ENCODE assay signal across 8 cellular contexts in genomic region chr5:177474094-177474493, GRCh38. TPM values are rescaled to one million over a fixed set of nuclear protein-coding genes. Genes with fewer than 3 reads are reported as not detected.
DNase-seq lines count a peak whose midpoint lies in the region; ATAC-seq and TF ChIP-seq lines count a peak whose summit lies in the region.

No MANE protein-coding gene starts in this region.

- H3K36me3 ChIP-seq in CD4-positive, CD25-positive, alpha-beta regulatory T cell (ENCODE audit: control insufficient read depth, insufficient read depth, low read length): no peaks in the 10 kb centered on the region
- H3K36me3 ChIP-seq in HUES64 (ENCODE audit: insufficient read depth, low read length) (peaks cover 28% of the 10 kb centered on the region), neuron (ENCODE audit: insufficient read depth, low read length) (peaks cover 16% of the 10 kb centered on the region)

- peaks cover 6% of the 10 kb centered on the region for H3K27me3 ChIP-seq in CD4-positive, CD25-positive, alpha-beta regulatory T cell (ENCODE audit: control insufficient read depth, insufficient read depth, low read length)
- H3K27me3 ChIP-seq in HUES64 (ENCODE audit: insufficient read depth, low read length): no peaks in the 10 kb centered on the region
- no peaks in the 10 kb centered on the region for H3K27me3 ChIP-seq in neuron (ENCODE audit: insufficient read depth, low read length)

- peaks cover 0 to 37% (median 5%) of the 10 kb centered on the region in 4 donors for H3K4me1 Mint-ChIP-seq in CD4-positive, CD25-positive, alpha-beta regulatory T cell

- no peak overlapping the region for H3K4me3 ChIP-seq in CD4-positive, CD25-positive, alpha-beta regulatory T cell (ENCODE audit: low read depth, low read length)
- H3K4me3 ChIP-seq in HUES64 (ENCODE audit: low read length) (peak overlapping the region; percentile 34), neuron (ENCODE audit: low read length) (peak overlapping the region; percentile 19)

- no peak overlapping the region for H3K27ac ChIP-seq in CD4-positive, CD25-positive, alpha-beta regulatory T cell (ENCODE audit: insufficient read depth, low read length, poor library complexity, severe bottlenecking)
- no peak overlapping the region for H3K27ac ChIP-seq in HUES64 (ENCODE audit: low read depth, low read length)
- peak overlapping the region; percentile 15 for H3K27ac ChIP-seq in cingulate gyrus (ENCODE audit: low read depth, low read length)

- peaks cover 10% of the 10 kb centered on the region for H3K4me1 ChIP-seq in CD4-positive, CD25-positive, alpha-beta regulatory T cell (ENCODE audit: control insufficient read depth, insufficient read depth, low read length, poor library complexity, severe bottlenecking)
- H3K4me1 ChIP-seq in HUES64 (ENCODE audit: insufficient read depth, low read length) (peaks cover 40% of the 10 kb centered on the region), neuron (ENCODE audit: insufficient read depth, low read length) (peaks cover 45% of the 10 kb centered on the region)

- H3K36me3 Mint-ChIP-seq in CD4-positive, CD25-positive, alpha-beta regulatory T cell: no peaks in the 10 kb centered on the region

- CTCF ChIA-PET in HEK293T (lab: Yijun Ruan, JAX): interaction anchor here (0.6 kb wide), 1 partner anchor 17 kb away, joined by 3 read pairs; no protein-coding TSS in a partner anchor

- H3K9ac ChIP-seq in HUES64 (ENCODE audit: low read depth, low read length): no peak overlapping the region

- POLR2A ChIA-PET in HEK293T (lab: Yijun Ruan, JAX): interaction anchor here (0.7 to 1.7 kb wide), 4 partner anchors 20 to 48 kb away, joined by 3 to 7 read pairs (median 4); partner anchors contain the start of genes DDX41 and GRK6

- H3K9me3 Mint-ChIP-seq in CD4-positive, CD25-positive, alpha-beta regulatory T cell: no peaks in the 10 kb centered on the region

- no peaks in the 10 kb centered on the region for H3K9me3 ChIP-seq in CD4-positive, CD25-positive, alpha-beta regulatory T cell (ENCODE audit: control insufficient read depth in 2 of 2, low read length in 2 of 2)
- H3K9me3 ChIP-seq in HUES64 (ENCODE audit: insufficient read depth, low read depth, low read length) (no peaks in the 10 kb centered on the region), neuron (ENCODE audit: low read length) (no peaks in the 10 kb centered on the region)

- no peak overlapping the region for H2AFZ ChIP-seq in neuron (ENCODE audit: low read depth, low read length)

- no peak for ATAC-seq in CD4-positive, CD25-positive, alpha-beta regulatory T cell (ENCODE audit: low read depth in 2 of 2)
- ATAC-seq in GM19023 (IDR thresholded peaks at IDR 0.05; ENCODE audit: unreplicated experiment): no peak

- DNase-seq in CD4-positive, CD25-positive, alpha-beta regulatory T cell: no peak
- DNase-seq in OCI-M1 (lab: John Stamatoyannopoulos, UW) (no peak), HEK293T (ENCODE audit: extremely low spot score) (no peak), T1000 (lab: John Stamatoyannopoulos, UW) (no peak)

- peaks cover 22% of the 10 kb centered on the region for H3K27me3 Mint-ChIP-seq in CD4-positive, CD25-positive, alpha-beta regulatory T cell

- H3K4me3 Mint-ChIP-seq in CD4-positive, CD25-positive, alpha-beta regulatory T cell: peak overlapping the region; percentile 80 to 89 (median 84)

- peak overlapping the region in 1 of 3 donors; percentile 62 for H3K27ac Mint-ChIP-seq in CD4-positive, CD25-positive, alpha-beta regulatory T cell

- WGBS in HUES64: 47% methylated on average over 7 of the region's 7 CpGs

TF ChIP-seq in HEK293T, 16 proteins besides CTCF, POLR2A, EP300 and RAD21:
- TF ChIP-seq TARDBP (IDR thresholded peaks at IDR 0.05) (no peak), BHLHE40 (IDR thresholded peaks at IDR 0.05; ENCODE audit: borderline replicate concordance) (no peak), FOXA1 (IDR thresholded peaks at IDR 0.05) (no peak), FOXM1 (IDR thresholded peaks at IDR 0.05; ENCODE audit: borderline replicate concordance) (no peak), HDGF (IDR thresholded peaks at IDR 0.05; ENCODE audit: borderline replicate concordance) (no peak), L3MBTL2 (conservative IDR thresholded peaks at IDR 0.05) (no peak; the same call in 1 of the 2 replicates), ELF4 (IDR thresholded peaks at IDR 0.05) (no peak), SP1 (IDR thresholded peaks at IDR 0.05) (no peak), NFRKB (IDR thresholded peaks at IDR 0.05) (no peak), CTBP1 (IDR thresholded peaks at IDR 0.05; ENCODE audit: borderline replicate concordance) (no peak), ARNT (IDR thresholded peaks at IDR 0.05) (no peak), SUZ12 (IDR thresholded peaks at IDR 0.05) (no peak), FOXK2 (IDR thresholded peaks at IDR 0.05) (no peak)

RNA-seq across cellular contexts. Expression of gene DBN1, which starts 0.7 kb away (rescaled TPM):
- total RNA-seq in CD4-positive, CD25-positive, alpha-beta regulatory T cell: 2.3 TPM
- polyA plus RNA-seq in CD4-positive, CD25-positive, alpha-beta regulatory T cell: under 1 TPM in 1 of 4 donors, not detected in 3; 0.13 TPM
- 252 TPM for polyA plus RNA-seq in HUES64 (2013, experiment 1 of 2)
- 228 TPM for polyA plus RNA-seq in HUES64 (2013, experiment 2 of 2)

RNA-seq across cellular contexts. Expression of gene PDLIM7, which starts 23.3 kb away (rescaled TPM):
- 7.8 TPM for total RNA-seq in CD4-positive, CD25-positive, alpha-beta regulatory T cell
- 1 to 10 TPM; 1.6 to 2.7 (median 2.5) TPM for polyA plus RNA-seq in CD4-positive, CD25-positive, alpha-beta regulatory T cell
- polyA plus RNA-seq in HUES64 (2013, experiment 1 of 2): 118 TPM
- 108 TPM for polyA plus RNA-seq in HUES64 (2013, experiment 2 of 2)

RNA-seq across cellular contexts. Expression of gene PRR7, which starts 27.5 kb away (rescaled TPM):
- 21.8 TPM for total RNA-seq in CD4-positive, CD25-positive, alpha-beta regulatory T cell
- polyA plus RNA-seq in CD4-positive, CD25-positive, alpha-beta regulatory T cell: 10 to 100 TPM; 10.2 to 17.0 (median 11.7) TPM
- polyA plus RNA-seq in HUES64 (2013, experiment 1 of 2): 5.5 TPM
- 7.7 TPM for polyA plus RNA-seq in HUES64 (2013, experiment 2 of 2)

RNA-seq across cellular contexts. Expression of gene DOK3, which starts 35.5 kb away (rescaled TPM):
- total RNA-seq in CD4-positive, CD25-positive, alpha-beta regulatory T cell: 1.5 TPM
- under 1 TPM in 2 of 4 donors, not detected in 2; 0.13 to 0.17 TPM for polyA plus RNA-seq in CD4-positive, CD25-positive, alpha-beta regulatory T cell
- polyA plus RNA-seq in HUES64 (2013, experiment 1 of 2): 6.6 TPM
- polyA plus RNA-seq in HUES64 (2013, experiment 2 of 2): 3.0 TPM

RNA-seq across cellular contexts. Expression of gene DDX41, which starts 42.7 kb away (rescaled TPM):
- 73.2 TPM for total RNA-seq in CD4-positive, CD25-positive, alpha-beta regulatory T cell
- 10 to 100 TPM; 41.8 to 48.9 (median 46.0) TPM for polyA plus RNA-seq in CD4-positive, CD25-positive, alpha-beta regulatory T cell
- 72.2 TPM for polyA plus RNA-seq in HUES64 (2013, experiment 1 of 2)
- 64.1 TPM for polyA plus RNA-seq in HUES64 (2013, experiment 2 of 2)
